Comparison of ENCODE assay signal across 10 cellular contexts in the genomic region with DNA sequence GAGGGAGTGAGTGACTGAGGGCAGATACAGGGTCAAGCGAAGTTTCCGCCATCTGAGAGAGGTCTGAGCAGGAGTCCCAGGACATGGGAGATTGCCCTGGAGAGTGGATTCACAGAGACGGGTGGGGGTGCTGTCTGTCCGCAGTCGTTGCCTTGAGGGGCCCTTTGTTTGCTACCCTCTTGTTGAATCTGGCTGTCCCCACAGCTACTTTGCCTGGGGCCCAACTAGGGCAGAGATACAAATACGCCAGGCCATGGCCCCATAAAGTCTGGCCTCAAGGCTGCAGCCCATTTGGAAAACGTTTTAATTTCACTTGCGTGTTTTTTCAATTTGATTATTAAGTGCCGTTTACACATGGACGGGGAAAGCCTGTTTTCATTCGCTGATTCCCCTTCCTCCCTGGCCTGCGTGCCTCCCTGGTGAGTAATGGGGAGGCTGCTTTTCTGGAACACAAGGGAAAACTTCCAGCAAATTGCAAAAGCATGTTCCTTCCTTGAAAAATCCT.
DNase-seq lines count a peak whose midpoint lies in the region; ATAC-seq and TF ChIP-seq lines count a peak whose summit lies in the region.
"Had no signal": no experiment of that assay in that cellular context is flagged by ENCODE, and none has a peak within 500 bp of the region (broad histone marks: within the 10 kb centered on the region; RNA-seq: fewer than 3 reads in every experiment).

No MANE protein-coding gene starts in this region.

- H3F3A ChIP-seq in GM23338 (replicated peaks; ENCODE audit: low read depth), result no peaks in the 10 kb centered on the region
- H3F3A ChIP-seq in smooth muscle cell (ENCODE audit: low read depth), result no peaks in the 10 kb centered on the region

- H3K27ac Mint-ChIP-seq in GM23338, result no peak overlapping the region
- no peak overlapping the region for H3K27ac Mint-ChIP-seq in activated naive CD4-positive, alpha-beta T cell treated with anti-CD3 and anti-CD28 coated beads, Interleukin-2, amount 10 ng/mL, durations not matched to agents 7 days and 5 days

- CTCF ChIA-PET in activated naive CD4-positive, alpha-beta T cell treated with anti-CD3 and anti-CD28 coated beads, Interleukin-2, amount 10 ng/mL, durations not matched to agents 7 days and 5 days (lab: Charles Lee), result interaction anchor here (1.0 kb wide), 1 partner anchor 12 kb away, joined by 3 read pairs; no protein-coding TSS in a partner anchor

- H2AFZ ChIP-seq in GM23338 (peak overlapping the region; percentile 83), smooth muscle cell (ENCODE audit: low read depth) (peak overlapping the region; percentile 83)

- H3K79me2 ChIP-seq in GM23338 (replicated peaks; ENCODE audit: insufficient read depth) (no peaks in the 10 kb centered on the region), smooth muscle cell (ENCODE audit: low read depth) (no peaks in the 10 kb centered on the region)

- no peaks in the 10 kb centered on the region for H3K9me3 ChIP-seq in smooth muscle cell (replicated peaks; ENCODE audit: low read depth)

- H3K27ac ChIP-seq in GM23338 (ENCODE audit: low read depth), result no peak overlapping the region
- H3K27ac ChIP-seq in smooth muscle cell (ENCODE audit: low read depth), result peak overlapping the region; percentile 80

- peaks cover 24% of the 10 kb centered on the region for H3K9me2 ChIP-seq in GM23338 (ENCODE audit: insufficient read depth)

- TF ChIP-seq CTCF in GM23338 (conservative IDR thresholded peaks at IDR 0.05; ENCODE audit: low read depth in 2 of 2) (no peak), cardiac fibroblast (IDR thresholded peaks at IDR 0.05; ENCODE audit: low read depth, low read length) (no peak), smooth muscle cell (IDR thresholded peaks at IDR 0.05; ENCODE audit: borderline replicate concordance, insufficient read depth, poor library complexity, severe bottlenecking) (no peak)

- H3K4me1 Mint-ChIP-seq in GM23338, result peaks cover 10% of the 10 kb centered on the region; the same call in 2 of the 3 replicates
- peaks cover 5% of the 10 kb centered on the region for H3K4me1 Mint-ChIP-seq in activated naive CD4-positive, alpha-beta T cell treated with anti-CD3 and anti-CD28 coated beads, Interleukin-2, amount 10 ng/mL, durations not matched to agents 7 days and 5 days

- DNase-seq in GM23338 (ENCODE audit: low spot score), result no peak
- peak; percentile 91 to 95 for DNase-seq in cardiac fibroblast (ENCODE audit: low read depth in 2 of 2)
- peak; percentile 33 for DNase-seq in kidney tubule cell (ENCODE audit: low spot score)
- no peak for DNase-seq in smooth muscle cell (lab: John Stamatoyannopoulos, UW; ENCODE audit: unreplicated experiment)
- no peak for DNase-seq in effector CD4-positive, alpha-beta T cell
- DNase-seq in iPS-NIHi11 (ENCODE audit: low spot score), result no peak
- DNase-seq in retina, result no peak
- no peak for DNase-seq in activated naive CD4-positive, alpha-beta T cell treated with anti-CD3 and anti-CD28 coated beads, Interleukin-2, amount 10 ng/mL, durations not matched to agents 7 days and 5 days
- DNase-seq: DMS79 treated with DMSO at 0.1 percent for 48 hours, NCI-H774 had no signal

- peak overlapping the region; percentile 32 for H3K9ac ChIP-seq in smooth muscle cell (ENCODE audit: low read depth)

- no peak overlapping the region for H3K4me2 ChIP-seq in GM23338
- peak overlapping the region; percentile 80 for H3K4me2 ChIP-seq in smooth muscle cell

- H3K4me3 ChIP-seq in GM23338 (no peak overlapping the region), cardiac fibroblast (replicated peaks in 1 of 2; ENCODE audit: low read depth in 2 of 2, low read length in 2 of 2) (no peak overlapping the region), smooth muscle cell (no peak overlapping the region)

- no peaks in the 10 kb centered on the region for H3K36me3 ChIP-seq in GM23338 (ENCODE audit: insufficient read depth)
- no peaks in the 10 kb centered on the region for H3K36me3 ChIP-seq in smooth muscle cell (ENCODE audit: low read depth)

- H4K20me1 ChIP-seq in GM23338 (replicated peaks; ENCODE audit: insufficient read depth), result no peaks in the 10 kb centered on the region
- H4K20me1 ChIP-seq in smooth muscle cell (ENCODE audit: low read depth), result no peaks in the 10 kb centered on the region

- 49% methylated on average over 12 of the region's 12 CpGs for WGBS in smooth muscle cell (ENCODE audit: low lambda C conversion rate)

- peaks cover 7% of the 10 kb centered on the region for H3K27me3 Mint-ChIP-seq in GM23338 (ENCODE audit: insufficient read depth, low read depth, poor library complexity)
- peaks cover 22% of the 10 kb centered on the region for H3K27me3 Mint-ChIP-seq in activated naive CD4-positive, alpha-beta T cell treated with anti-CD3 and anti-CD28 coated beads, Interleukin-2, amount 10 ng/mL, durations not matched to agents 7 days and 5 days

- H3K27me3 ChIP-seq in GM23338 (ENCODE audit: insufficient read depth) (no peaks in the 10 kb centered on the region), smooth muscle cell (ENCODE audit: low read depth) (no peaks in the 10 kb centered on the region)

- peaks cover 3% of the 10 kb centered on the region; the same call in 2 of the 3 replicates for H3K9me3 Mint-ChIP-seq in GM23338
- no peaks in the 10 kb centered on the region for H3K9me3 Mint-ChIP-seq in activated naive CD4-positive, alpha-beta T cell treated with anti-CD3 and anti-CD28 coated beads, Interleukin-2, amount 10 ng/mL, durations not matched to agents 7 days and 5 days

- H3K4me1 ChIP-seq in GM23338 (ENCODE audit: insufficient read depth) (peaks cover 5% of the 10 kb centered on the region), smooth muscle cell (ENCODE audit: low read depth) (peaks cover 7% of the 10 kb centered on the region)

- 0 out of 3 replicates have a peak, but pooled peaks cover 3% of the 10 kb centered on the region for H3K36me3 Mint-ChIP-seq in GM23338 (ENCODE audit: low read depth)
- H3K36me3 Mint-ChIP-seq in activated naive CD4-positive, alpha-beta T cell treated with anti-CD3 and anti-CD28 coated beads, Interleukin-2, amount 10 ng/mL, durations not matched to agents 7 days and 5 days, result no peaks in the 10 kb centered on the region

- no peak overlapping the region for H3K4me3 Mint-ChIP-seq in GM23338
- no peak overlapping the region for H3K4me3 Mint-ChIP-seq in activated naive CD4-positive, alpha-beta T cell treated with anti-CD3 and anti-CD28 coated beads, Interleukin-2, amount 10 ng/mL, durations not matched to agents 7 days and 5 days

- no peak for ATAC-seq in GM23338

TF ChIP-seq in GM23338, 12 proteins besides CTCF, POLR2A, EP300 and RAD21 (continues in another document):
- TF ChIP-seq ZNF331 (CRISPR knock-in tag; IDR thresholded peaks at IDR 0.05; ENCODE audit: low read depth) (no peak), EZH2 (IDR thresholded peaks at IDR 0.05; ENCODE audit: low read depth, unreplicated experiment) (no peak), ZNF114 (CRISPR knock-in tag; IDR thresholded peaks at IDR 0.05) (no peak), JUNB (IDR thresholded peaks at IDR 0.05; ENCODE audit: unreplicated experiment) (no peak)
- TF ChIP-seq, protein P1, sequence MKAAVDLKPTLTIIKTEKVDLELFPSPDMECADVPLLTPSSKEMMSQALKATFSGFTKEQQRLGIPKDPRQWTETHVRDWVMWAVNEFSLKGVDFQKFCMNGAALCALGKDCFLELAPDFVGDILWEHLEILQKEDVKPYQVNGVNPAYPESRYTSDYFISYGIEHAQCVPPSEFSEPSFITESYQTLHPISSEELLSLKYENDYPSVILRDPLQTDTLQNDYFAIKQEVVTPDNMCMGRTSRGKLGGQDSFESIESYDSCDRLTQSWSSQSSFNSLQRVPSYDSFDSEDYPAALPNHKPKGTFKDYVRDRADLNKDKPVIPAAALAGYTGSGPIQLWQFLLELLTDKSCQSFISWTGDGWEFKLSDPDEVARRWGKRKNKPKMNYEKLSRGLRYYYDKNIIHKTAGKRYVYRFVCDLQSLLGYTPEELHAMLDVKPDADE (IDR thresholded peaks at IDR 0.05), result no peak
- TF ChIP-seq, protein P2, sequence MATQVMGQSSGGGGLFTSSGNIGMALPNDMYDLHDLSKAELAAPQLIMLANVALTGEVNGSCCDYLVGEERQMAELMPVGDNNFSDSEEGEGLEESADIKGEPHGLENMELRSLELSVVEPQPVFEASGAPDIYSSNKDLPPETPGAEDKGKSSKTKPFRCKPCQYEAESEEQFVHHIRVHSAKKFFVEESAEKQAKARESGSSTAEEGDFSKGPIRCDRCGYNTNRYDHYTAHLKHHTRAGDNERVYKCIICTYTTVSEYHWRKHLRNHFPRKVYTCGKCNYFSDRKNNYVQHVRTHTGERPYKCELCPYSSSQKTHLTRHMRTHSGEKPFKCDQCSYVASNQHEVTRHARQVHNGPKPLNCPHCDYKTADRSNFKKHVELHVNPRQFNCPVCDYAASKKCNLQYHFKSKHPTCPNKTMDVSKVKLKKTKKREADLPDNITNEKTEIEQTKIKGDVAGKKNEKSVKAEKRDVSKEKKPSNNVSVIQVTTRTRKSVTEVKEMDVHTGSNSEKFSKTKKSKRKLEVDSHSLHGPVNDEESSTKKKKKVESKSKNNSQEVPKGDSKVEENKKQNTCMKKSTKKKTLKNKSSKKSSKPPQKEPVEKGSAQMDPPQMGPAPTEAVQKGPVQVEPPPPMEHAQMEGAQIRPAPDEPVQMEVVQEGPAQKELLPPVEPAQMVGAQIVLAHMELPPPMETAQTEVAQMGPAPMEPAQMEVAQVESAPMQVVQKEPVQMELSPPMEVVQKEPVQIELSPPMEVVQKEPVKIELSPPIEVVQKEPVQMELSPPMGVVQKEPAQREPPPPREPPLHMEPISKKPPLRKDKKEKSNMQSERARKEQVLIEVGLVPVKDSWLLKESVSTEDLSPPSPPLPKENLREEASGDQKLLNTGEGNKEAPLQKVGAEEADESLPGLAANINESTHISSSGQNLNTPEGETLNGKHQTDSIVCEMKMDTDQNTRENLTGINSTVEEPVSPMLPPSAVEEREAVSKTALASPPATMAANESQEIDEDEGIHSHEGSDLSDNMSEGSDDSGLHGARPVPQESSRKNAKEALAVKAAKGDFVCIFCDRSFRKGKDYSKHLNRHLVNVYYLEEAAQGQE (IDR thresholded peaks at IDR 0.05; ENCODE audit: unreplicated experiment), result no peak

Comparison
In these comparisons a context has a peak if more than half of its experiments do, and no peak if none do; other contexts are left out.
1. DNase-seq: peak in cardiac fibroblast (2 of 2) and kidney tubule cell (single experiment); none in GM23338 (single experiment), smooth muscle cell (single experiment), effector CD4-positive, alpha-beta T cell (single experiment), iPS-NIHi11 (single experiment), retina (single experiment) and activated naive CD4-positive, alpha-beta T cell treated with anti-CD3 and anti-CD28 coated beads, Interleukin-2, amount 10 ng/mL, durations not matched to agents 7 days and 5 days (single experiment).